In the genomic region with DNA sequence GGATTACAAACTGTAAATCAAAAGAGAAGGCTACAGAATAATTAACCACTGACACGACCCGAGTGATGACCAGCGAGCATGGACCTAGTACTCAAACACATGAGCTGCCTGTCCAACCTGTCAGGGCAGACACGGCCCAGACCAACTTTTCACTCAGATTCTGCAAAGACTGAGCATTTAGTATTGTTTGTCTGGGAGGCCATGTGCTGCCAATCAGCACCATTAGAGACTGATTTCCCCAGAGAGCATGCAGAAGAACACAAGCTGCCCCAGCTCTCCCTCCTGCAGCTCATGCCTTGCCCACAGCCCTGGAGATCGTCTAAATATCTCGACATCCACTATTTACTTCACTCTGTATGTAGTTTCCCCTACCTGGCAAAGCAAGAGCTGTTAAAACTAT, we compare ENCODE assay signal across 16 cellular contexts.
DNase-seq lines count a peak whose midpoint lies in the region; ATAC-seq and TF ChIP-seq lines count a peak whose summit lies in the region.
"Had no signal": no experiment of that assay in that cellular context is flagged by ENCODE, and none has a peak within 500 bp of the region (broad histone marks: within the 10 kb centered on the region; RNA-seq: fewer than 3 reads in every experiment).

No MANE protein-coding gene starts in this region.

- peaks cover 6% of the 10 kb centered on the region for H3K9me3 Mint-ChIP-seq in stimulated activated naive CD8-positive, alpha-beta T cell treated with anti-CD3 and anti-CD28 coated beads, Interleukin-15, Interleukin-2, amounts not matched to agents 100 ng/mL and 50 ng/mL, for 24 hours
- H3K9me3 Mint-ChIP-seq in stimulated activated naive CD8-positive, alpha-beta T cell treated with anti-CD3 and anti-CD28 coated beads, Interleukin-15, amount 100 ng/mL, for 72 hours = peaks cover 2 to 14% of the 10 kb centered on the region in 2 donors
- H3K9me3 Mint-ChIP-seq in nephron = no peaks in the 10 kb centered on the region
- H3K9me3 Mint-ChIP-seq: CD4-positive, alpha-beta T cell; HFFc6 had no signal

- H3K9ac ChIP-seq in Loucy (ENCODE audit: low read depth, low read length, poor library complexity, severe bottlenecking) = no peak overlapping the region

- no peak overlapping the region for H3K4me3 Mint-ChIP-seq in stimulated activated naive CD8-positive, alpha-beta T cell treated with anti-CD3 and anti-CD28 coated beads, Interleukin-15, Interleukin-2, amounts not matched to agents 100 ng/mL and 50 ng/mL, for 24 hours
- H3K4me3 Mint-ChIP-seq in stimulated activated naive CD8-positive, alpha-beta T cell treated with anti-CD3 and anti-CD28 coated beads, Interleukin-15, amount 100 ng/mL, for 72 hours = no peak overlapping the region
- H3K4me3 Mint-ChIP-seq in nephron = no peak overlapping the region
- H3K4me3 Mint-ChIP-seq: B cell; CD4-positive, alpha-beta T cell; HFFc6 had no signal

- H4K20me1 ChIP-seq in Loucy (ENCODE audit: insufficient read depth, low read length, poor library complexity, severe bottlenecking) = no peaks in the 10 kb centered on the region

- no peaks in the 10 kb centered on the region for H3K79me2 ChIP-seq in Loucy (ENCODE audit: insufficient read depth, low read length)

- H3K27me3 ChIP-seq in Loucy (ENCODE audit: insufficient read depth, low read length, poor library complexity, severe bottlenecking) = no peaks in the 10 kb centered on the region

- peaks cover 42% of the 10 kb centered on the region for H3K4me1 Mint-ChIP-seq in stimulated activated naive CD8-positive, alpha-beta T cell treated with anti-CD3 and anti-CD28 coated beads, Interleukin-15, Interleukin-2, amounts not matched to agents 100 ng/mL and 50 ng/mL, for 24 hours (ENCODE audit: low read depth)
- H3K4me1 Mint-ChIP-seq in stimulated activated naive CD8-positive, alpha-beta T cell treated with anti-CD3 and anti-CD28 coated beads, Interleukin-15, amount 100 ng/mL, for 72 hours = peaks cover 42% of the 10 kb centered on the region
- peaks cover 49% of the 10 kb centered on the region for H3K4me1 Mint-ChIP-seq in nephron

- H3K27me3 Mint-ChIP-seq in stimulated activated naive CD8-positive, alpha-beta T cell treated with anti-CD3 and anti-CD28 coated beads, Interleukin-15, Interleukin-2, amounts not matched to agents 100 ng/mL and 50 ng/mL, for 24 hours = peaks cover 26% of the 10 kb centered on the region
- peaks cover 8% of the 10 kb centered on the region for H3K27me3 Mint-ChIP-seq in stimulated activated naive CD8-positive, alpha-beta T cell treated with anti-CD3 and anti-CD28 coated beads, Interleukin-15, amount 100 ng/mL, for 72 hours
- H3K27me3 Mint-ChIP-seq in nephron (ENCODE audit: low read depth) = peaks cover 3% of the 10 kb centered on the region
- H3K27me3 Mint-ChIP-seq: B cell had no signal

- H3K36me3 ChIP-seq in Loucy (ENCODE audit: insufficient read depth, low read length) = no peaks in the 10 kb centered on the region

- peak overlapping the region; percentile 17 for H3K27ac Mint-ChIP-seq in stimulated activated naive CD8-positive, alpha-beta T cell treated with anti-CD3 and anti-CD28 coated beads, Interleukin-15, Interleukin-2, amounts not matched to agents 100 ng/mL and 50 ng/mL, for 24 hours
- H3K27ac Mint-ChIP-seq in stimulated activated naive CD8-positive, alpha-beta T cell treated with anti-CD3 and anti-CD28 coated beads, Interleukin-15, amount 100 ng/mL, for 72 hours = no peak overlapping the region
- peak overlapping the region in 2 of 3 experiments; percentile 16 to 97 for H3K27ac Mint-ChIP-seq in nephron
- H3K27ac Mint-ChIP-seq: B cell; CD4-positive, alpha-beta T cell; HFFc6 had no signal

- peaks cover 8% of the 10 kb centered on the region for H3K36me3 Mint-ChIP-seq in stimulated activated naive CD8-positive, alpha-beta T cell treated with anti-CD3 and anti-CD28 coated beads, Interleukin-15, Interleukin-2, amounts not matched to agents 100 ng/mL and 50 ng/mL, for 24 hours (ENCODE audit: low read depth)
- no peaks in the 10 kb centered on the region for H3K36me3 Mint-ChIP-seq in nephron (ENCODE audit: low read depth)

- no peaks in the 10 kb centered on the region for H3K9me3 ChIP-seq in Loucy (ENCODE audit: insufficient read depth, low read depth, low read length)
- H3K9me3 ChIP-seq: Caco-2 had no signal

- peak overlapping the region; percentile 10; the same call in 1 of the 2 replicates for H2AFZ ChIP-seq in Loucy (ENCODE audit: low read length)

- H3K4me3 ChIP-seq in Loucy (ENCODE audit: low read length, poor library complexity, severe bottlenecking) = no peak overlapping the region

- H3K4me2 ChIP-seq in Loucy (ENCODE audit: low read depth, low read length, poor library complexity, severe bottlenecking) = no peak overlapping the region

- H3K9me2 ChIP-seq in Loucy (replicated peaks; ENCODE audit: low read depth, low read length) = no peaks in the 10 kb centered on the region

- no peaks in the 10 kb centered on the region for H3F3A ChIP-seq in Loucy (ENCODE audit: low read depth)

- DNase-seq in stimulated activated naive CD8-positive, alpha-beta T cell treated with anti-CD3 and anti-CD28 coated beads, Interleukin-15, amount 100 ng/mL, for 72 hours = no peak
- DNase-seq: Caco-2; CD4-positive, alpha-beta T cell; DMS79; GDM1; GOT3; H7; HFFc6 had no signal

- no peak for ATAC-seq in stimulated activated naive CD8-positive, alpha-beta T cell treated with anti-CD3 and anti-CD28 coated beads, Interleukin-15, amount 100 ng/mL, for 72 hours
- ATAC-seq in HG02870 (IDR thresholded peaks at IDR 0.05; ENCODE audit: unreplicated experiment) = no peak
- no peak for ATAC-seq in GM18907 (IDR thresholded peaks at IDR 0.05; ENCODE audit: unreplicated experiment)
- no peak for ATAC-seq in HG03045 (IDR thresholded peaks at IDR 0.05; ENCODE audit: unreplicated experiment)
- ATAC-seq: HCT116 had no signal

- peaks cover 22% of the 10 kb centered on the region for H3K4me1 ChIP-seq in Loucy (ENCODE audit: insufficient read depth, low read length, poor library complexity, severe bottlenecking)

- TF ChIP-seq CTCF in Loucy (conservative IDR thresholded peaks at IDR 0.05; ENCODE audit: low read length) = no peak
- no peak for TF ChIP-seq CTCF in nephron (IDR thresholded peaks at IDR 0.05; ENCODE audit: unreplicated experiment in 3 of 3)

Comparison
In these comparisons a context has a peak if more than half of its experiments do, and no peak if none do; other contexts are left out.
1. H3K27ac Mint-ChIP-seq: peak in stimulated activated naive CD8-positive, alpha-beta T cell treated with anti-CD3 and anti-CD28 coated beads, Interleukin-15, Interleukin-2, amounts not matched to agents 100 ng/mL and 50 ng/mL, for 24 hours (single experiment) and nephron (2 of 3); none in stimulated activated naive CD8-positive, alpha-beta T cell treated with anti-CD3 and anti-CD28 coated beads, Interleukin-15, amount 100 ng/mL, for 72 hours (0 of 2).